Comparison of ENCODE assay signal across 32 cellular contexts in genomic region chr14:42143114-42143513, GRCh38.
DNase-seq lines count a peak whose midpoint lies in the region; ATAC-seq, FAIRE-seq and TF ChIP-seq lines count a peak whose summit lies in the region.
"Had no signal": no experiment of that assay in that cellular context is flagged by ENCODE, and none has a peak within 500 bp of the region (broad histone marks: within the 10 kb centered on the region; RNA-seq: fewer than 3 reads in every experiment).

No MANE protein-coding gene starts in this region.

- no peak overlapping the region for H3K56ac ChIP-seq in IMR-90 (ENCODE audit: extremely low read depth, insufficient read depth, low read length)

- H3K9ac ChIP-seq in HepG2 (ENCODE audit: insufficient read depth, low read depth, low read length) = no peak overlapping the region
- H3K9ac ChIP-seq in IMR-90 (ENCODE audit: low read depth, low read length) = no peak overlapping the region
- H3K9ac ChIP-seq: BLaER1; BLaER1 treated with 17β-estradiol and CSF1 and Interleukin-3, amounts not matched to agents 10 nM and 100 nM had no signal

- H3K4me1 ChIP-seq in HepG2 (ENCODE audit: insufficient read depth, low read length) (no peaks in the 10 kb centered on the region), right lobe of liver (no peaks in the 10 kb centered on the region), A549 (peaks cover 18% of the 10 kb centered on the region), IMR-90 (ENCODE audit: control insufficient read depth, insufficient read depth, low read length) (no peaks in the 10 kb centered on the region; the same call in none of the 2 replicates)
- H3K4me1 ChIP-seq: BE2C, Caco-2 had no signal

- H3K9me3 ChIP-seq in HepG2 (ENCODE audit: low read length) (peaks cover 83% of the 10 kb centered on the region), right lobe of liver (no peaks in the 10 kb centered on the region), A549 (no peaks in the 10 kb centered on the region), IMR-90 (ENCODE audit: control insufficient read depth, insufficient read depth, low read length) (no peaks in the 10 kb centered on the region)
- H3K9me3 ChIP-seq: BE2C; BLaER1; BLaER1 treated with 17β-estradiol and CSF1 and Interleukin-3, amounts not matched to agents 10 nM and 100 nM; Caco-2 had no signal

- no peak overlapping the region for H4K8ac ChIP-seq in IMR-90 (ENCODE audit: low read depth in 2 of 2, low read length in 2 of 2)

- H3K27me3 ChIP-seq in HepG2 (ENCODE audit: control insufficient read depth in 1 of 2, insufficient read depth in 2 of 2, low read length in 2 of 2) (no peaks in the 10 kb centered on the region), right lobe of liver (no peaks in the 10 kb centered on the region), IMR-90 (ENCODE audit: control insufficient read depth, insufficient read depth, low read length) (no peaks in the 10 kb centered on the region)
- H3K27me3 ChIP-seq: BE2C; BLaER1; BLaER1 treated with 17β-estradiol and CSF1 and Interleukin-3, amounts not matched to agents 10 nM and 100 nM had no signal

- FAIRE-seq in HepG2 (lab: Jason Lieb, UNC) = no peak
- FAIRE-seq in A549 (lab: Jason Lieb, UNC) = no peak
- FAIRE-seq in frontal cortex (lab: Jason Lieb, UNC) = peak; percentile 28
- FAIRE-seq: D721Med had no signal

- peak overlapping the region; percentile 80; the same call in 1 of the 2 replicates for H2AK5ac ChIP-seq in IMR-90 (ENCODE audit: low read depth, low read length)

- no peaks in the 10 kb centered on the region for H4K20me1 ChIP-seq in HepG2 (ENCODE audit: insufficient read depth, low read length)
- H4K20me1 ChIP-seq in IMR-90 (ENCODE audit: insufficient read depth, low read length) = no peaks in the 10 kb centered on the region
- H4K20me1 ChIP-seq: BLaER1; BLaER1 treated with 17β-estradiol and CSF1 and Interleukin-3, amounts not matched to agents 10 nM and 100 nM had no signal

- dilution Hi-C loops in IMR-90 (cut with HindIII; ENCODE audit: low sequenced_read_pairs, unreplicated experiment) = no loop called here

- in situ Hi-C loops in HepG2 (cut with HindIII; ENCODE audit: extremely low pct_ligation_motif_present, low pct_unique_long_range_greater_than_20kb) = no loop called here
- in situ Hi-C loops in IMR-90 (cut with MboI; ENCODE audit: low sequenced_read_pairs) = no loop called here

- H3K23ac ChIP-seq in IMR-90 (ENCODE audit: low read depth, low read length) = no peak overlapping the region

- TF ChIP-seq POLR2A in HepG2 (IDR thresholded peaks at IDR 0.05; ENCODE audit: insufficient read depth in 1 of 2, low read depth in 2 of 2, low read length in 2 of 2) (no peak), right lobe of liver (IDR thresholded peaks at IDR 0.05) (no peak), A549 (IDR thresholded peaks at IDR 0.05; ENCODE audit: low read length) (no peak), IMR-90 (IDR thresholded peaks at IDR 0.05; ENCODE audit: low read depth, low read length) (no peak)

- H3K79me1 ChIP-seq in IMR-90 (ENCODE audit: low read depth in 1 of 2, low read length in 2 of 2) = no peaks in the 10 kb centered on the region

- POLR2A ChIA-PET in HepG2 (lab: Yijun Ruan, JAX) (no interaction called here), A549 (lab: Yijun Ruan, JAX) (no interaction called here), IMR-90 (lab: Charles Lee; ENCODE audit: unreplicated experiment) (no interaction called here)

- H2BK15ac ChIP-seq in IMR-90 (ENCODE audit: low read depth, low read length) = no peak overlapping the region

- H3K36me3 ChIP-seq in HepG2 (replicated peaks in 1 of 2; ENCODE audit: control insufficient read depth in 1 of 2, insufficient read depth in 2 of 2, low read length in 2 of 2) (no peaks in the 10 kb centered on the region), right lobe of liver (no peaks in the 10 kb centered on the region), IMR-90 (ENCODE audit: control insufficient read depth, insufficient read depth, low read length) (no peaks in the 10 kb centered on the region)
- H3K36me3 ChIP-seq: BE2C; BLaER1; BLaER1 treated with 17β-estradiol and CSF1 and Interleukin-3, amounts not matched to agents 10 nM and 100 nM had no signal

- H2AK9ac ChIP-seq in IMR-90 (replicated peaks; ENCODE audit: low read depth, low read length, poor library complexity) = no peak overlapping the region

- H4K91ac ChIP-seq in IMR-90 (ENCODE audit: insufficient read depth, low read depth, low read length) = no peak overlapping the region

- no peaks in the 10 kb centered on the region; the same call in 1 of the 2 replicates for H3K9me1 ChIP-seq in IMR-90 (ENCODE audit: insufficient read depth, low read length)

- H2BK5ac ChIP-seq in IMR-90 (ENCODE audit: low read depth, low read length, poor library complexity, severe bottlenecking) = no peak overlapping the region

- ATAC-seq in HepG2 (no peak), right lobe of liver (no peak), A549 (no peak), IMR-90 (ENCODE audit: low read depth) (no peak), Right ventricle myocardium inferior (no peak)
- ATAC-seq: CD8-positive, alpha-beta T cell had no signal

- no peak overlapping the region for H4K5ac ChIP-seq in IMR-90 (ENCODE audit: low read depth, low read length)

- BruUV-seq in HepG2 (replicated peaks; lab: Mats Ljungman, UMichigan) (no TSS peak), IMR-90 (replicated peaks; lab: Mats Ljungman, UMichigan) (no TSS peak)

- H2BK20ac ChIP-seq in IMR-90 (ENCODE audit: low read depth, low read length) = no peak overlapping the region

- DNase-seq in HepG2 (ENCODE audit: low spot score) (no peak), right lobe of liver (no peak), A549 (ENCODE audit: low read depth in 1 of 2, low spot score in 1 of 2) (no peak), IMR-90 (no peak), frontal cortex (ENCODE audit: low spot score in 2 of 2) (no peak), Right ventricle myocardium inferior (ENCODE audit: missing footprints) (no peak), COR-L47 (lab: John Stamatoyannopoulos, UW) (no peak), NCI-H1048 (lab: John Stamatoyannopoulos, UW) (no peak)
- DNase-seq: 8988T; ACHN; AML-193; BE2C; C1 segment of cervical spinal cord; Caco-2; Calu3; CD4-positive, alpha-beta memory T cell; CD4-positive, alpha-beta T cell; CD4-positive, CD25-positive, alpha-beta regulatory T cell; CD8-positive, alpha-beta memory T cell; CD8-positive, alpha-beta T cell; DMS 273 treated with DMSO at 0.1 percent for 48 hours; DMS153; DMS53; DMS79; DMS79 treated with DMSO at 0.1 percent for 48 hours; DND-41; EL had no signal

- H3K79me2 ChIP-seq in HepG2 (ENCODE audit: insufficient read depth, low read length) = no peaks in the 10 kb centered on the region

- H3K14ac ChIP-seq in IMR-90 (replicated peaks; ENCODE audit: low read depth, low read length) = no peak overlapping the region

- H3K4me2 ChIP-seq in HepG2 (ENCODE audit: low read depth, low read length) = no peak overlapping the region
- H3K4me2 ChIP-seq in A549 = no peak overlapping the region
- H3K4me2 ChIP-seq in IMR-90 (ENCODE audit: low read depth, low read length) = no peak overlapping the region
- H3K4me2 ChIP-seq: BLaER1; BLaER1 treated with 17β-estradiol and CSF1 and Interleukin-3, amounts not matched to agents 10 nM and 100 nM had no signal

- TF ChIP-seq CTCF in HepG2 (CRISPR knock-in tag; IDR thresholded peaks at IDR 0.05) = no peak
- TF ChIP-seq CTCF in right lobe of liver (IDR thresholded peaks at IDR 0.05) = no peak
- TF ChIP-seq CTCF in A549 (IDR thresholded peaks at IDR 0.05) = no peak
- no peak for TF ChIP-seq CTCF in IMR-90 (conservative IDR thresholded peaks at IDR 0.05; ENCODE audit: low read depth, low read length)

- CTCF ChIA-PET in HepG2 (lab: Yijun Ruan, JAX; ENCODE audit: low intra/inter-chr PET ratio, low total read pairs) = no interaction called here
- CTCF ChIA-PET in A549 (lab: Yijun Ruan, JAX) = interaction anchor here (0.6 kb wide), 1 partner anchor 15 kb away, joined by 3 read pairs; no protein-coding TSS in a partner anchor
- CTCF ChIA-PET in IMR-90 (lab: Yijun Ruan, JAX) = no interaction called here

- no peak overlapping the region for H3K18ac ChIP-seq in IMR-90 (ENCODE audit: low read depth, low read length)

- no peak overlapping the region for H3K27ac ChIP-seq in HepG2 (ENCODE audit: extremely low read length, insufficient read depth, low read length)
- no peak overlapping the region for H3K27ac ChIP-seq in right lobe of liver
- no peak overlapping the region for H3K27ac ChIP-seq in A549
- H3K27ac ChIP-seq in IMR-90 (ENCODE audit: insufficient read depth, low read length) = no peak overlapping the region
- H3K27ac ChIP-seq: 22Rv1; BLaER1; BLaER1 treated with 17β-estradiol and CSF1 and Interleukin-3, amounts not matched to agents 10 nM and 100 nM; C4-2B had no signal

- H2BK120ac ChIP-seq in IMR-90 (ENCODE audit: low read depth, low read length) = no peak overlapping the region

- intact Hi-C loops in HepG2 (cut with micrococcal nuclease; ENCODE audit: unreplicated experiment) (no loop called here), right lobe of liver (cut with DNase I) (no loop called here), IMR-90 (cut with micrococcal nuclease) (no loop called here), Right ventricle myocardium inferior (cut with DNase I) (no loop called here)

- H3K4ac ChIP-seq in IMR-90 (ENCODE audit: low read depth, low read length) = no peak overlapping the region

- H3K4me3 ChIP-seq in HepG2 (replicated peaks in 1 of 3; ENCODE audit: insufficient read depth in 1 of 3, low read depth in 2 of 3, low read length in 3 of 3) (no peak overlapping the region), right lobe of liver (no peak overlapping the region), A549 (no peak overlapping the region), IMR-90 (ENCODE audit: insufficient read depth, low read depth, low read length) (no peak overlapping the region)
- H3K4me3 ChIP-seq: BLaER1; BLaER1 treated with 17β-estradiol and CSF1 and Interleukin-3, amounts not matched to agents 10 nM and 100 nM had no signal

- H2AFZ ChIP-seq in HepG2 (ENCODE audit: low read length) (no peak overlapping the region), IMR-90 (replicated peaks; ENCODE audit: low read length, poor library complexity) (no peak overlapping the region)

- 12% methylated on average over 2 of the region's 2 CpGs for WGBS in HepG2 (ENCODE audit: low lambda C conversion rate)
- WGBS in right lobe of liver (ENCODE audit: insufficient coverage, low coverage, low lambda C conversion rate, missing lambda C conversion rate) = 37% methylated on average over 2 of the region's 2 CpGs
- WGBS in A549 (ENCODE audit: missing lambda C conversion rate) = 98% methylated on average over 2 of the region's 2 CpGs
- WGBS in IMR-90 (ENCODE audit: extremely low coverage in 2 of 2, insufficient read length in 1 of 2), 2 experiments = no CpG with 5 or more reads among the region's 2 CpGs

- no peak for TF ChIP-seq RAD21 in HepG2 (CRISPR knock-in tag; IDR thresholded peaks at IDR 0.05)
- no peak for TF ChIP-seq RAD21 in A549 (conservative IDR thresholded peaks at IDR 0.05 in 1 of 2, IDR thresholded peaks at IDR 0.05 in 1 of 2)
- no peak for TF ChIP-seq RAD21 in IMR-90 (IDR thresholded peaks at IDR 0.05; ENCODE audit: low read length)

- no peak for TF ChIP-seq EP300 in HepG2 (IDR thresholded peaks at IDR 0.05; ENCODE audit: low read depth in 2 of 2, low read length in 2 of 2)
- TF ChIP-seq EP300 in HepG2 (CRISPR knock-in tag; IDR thresholded peaks at IDR 0.05; ENCODE audit: borderline replicate concordance) = no peak
- TF ChIP-seq EP300 in A549 (IDR thresholded peaks at IDR 0.05) = no peak

TF ChIP-seq in IMR-90, 13 proteins besides CTCF, POLR2A, EP300 and RAD21 (continues in another document):
- peak; percentile 68 for TF ChIP-seq MAFK (IDR thresholded peaks at IDR 0.05; ENCODE audit: low read depth, low read length)

Comparison
In these comparisons a context has a peak if more than half of its experiments do, and no peak if none do; other contexts are left out.
1. Of the 38 proteins assayed by ChIP-seq in both HepG2 and A549: peak only in HepG2: none; only in A549: none; in both: MAFK; in neither: 37.